Comparison of ENCODE assay signal across 24 cellular contexts in genomic region chr17:34377078-34377823, GRCh38. TPM values are rescaled to one million over a fixed set of nuclear protein-coding genes. Genes with fewer than 3 reads are reported as not detected.
A peak's percentile ranks its signal among the peaks of the same experiment; 100 is the strongest.
DNase-seq lines count a peak whose midpoint lies in the region; ATAC-seq, FAIRE-seq and TF ChIP-seq lines count a peak whose summit lies in the region.
"Had no signal": no experiment of that assay in that cellular context is flagged by ENCODE, and none has a peak within 500 bp of the region (broad histone marks: within the 10 kb centered on the region; RNA-seq: fewer than 3 reads in every experiment).

No MANE protein-coding gene starts in this region.

- 15% methylated on average over 3 of the region's 3 CpGs for WGBS in HepG2 (ENCODE audit: low lambda C conversion rate)

- POLR2A ChIA-PET in HepG2 (lab: Yijun Ruan, JAX) = no interaction called here

- DNase-seq in GM13977 (ENCODE audit: low spot score) (peak; percentile 27), GM19239 (ENCODE audit: insufficient read length, low spot score) (no peak), islet precursor cell (no peak), HepG2 (ENCODE audit: low spot score) (no peak), NK-92 (lab: John Stamatoyannopoulos, UW; ENCODE audit: unreplicated experiment) (no peak)
- DNase-seq in activated T-helper 1 cell treated with anti-CD3 and anti-CD28 coated beads, Interleukin-12 subunit alpha, Interleukin-12 subunit beta, Interleukin-2, Interleukin-4 antibody, amounts not matched to agents 30 ng/mL and 10 ng/mL and 1 ng/mL, durations not matched to agents 14 hours and 24 hours and 36 hours (ENCODE audit: low spot score) = no peak
- DNase-seq: activated naive CD8-positive, alpha-beta T cell treated with anti-CD3 and anti-CD28 coated beads, Interleukin-2, amount 10 ng/mL, durations not matched to agents 7 days and 5 days; EL; HFFc6; IMR-90; NCI-H146; stimulated activated CD4-positive, alpha-beta T cell treated with anti-CD3 and anti-CD28 coated beads, Interleukin-1b, Interleukin-23, amount 100 ng/mL, for 48 hours; SW 1271; trophoblast cell had no signal

- no peaks in the 10 kb centered on the region for H3K4me1 ChIP-seq in HepG2 (ENCODE audit: insufficient read depth, low read length)
- H3K4me1 ChIP-seq: neural progenitor cell, right atrium auricular region had no signal

- peak overlapping the region; percentile 35 for H3K4me3 Mint-ChIP-seq in activated T-helper 1 cell treated with anti-CD3 and anti-CD28 coated beads, Interleukin-12 subunit alpha, Interleukin-12 subunit beta, Interleukin-2, Interleukin-4 antibody, amounts not matched to agents 30 ng/mL and 10 ng/mL and 1 ng/mL, durations not matched to agents 14 hours and 24 hours and 36 hours
- H3K4me3 Mint-ChIP-seq: activated naive CD8-positive, alpha-beta T cell treated with anti-CD3 and anti-CD28 coated beads, Interleukin-2, amount 10 ng/mL, durations not matched to agents 7 days and 5 days; central memory CD8-positive, alpha-beta T cell; HFFc6; neural progenitor cell had no signal

- no peaks in the 10 kb centered on the region for H3K27me3 ChIP-seq in HepG2 (ENCODE audit: control insufficient read depth in 1 of 2, insufficient read depth in 2 of 2, low read length in 2 of 2)
- H3K27me3 ChIP-seq: neural progenitor cell, right atrium auricular region had no signal

- intact Hi-C loops in activated T-helper 1 cell treated with anti-CD3 and anti-CD28 coated beads, Interleukin-12 subunit alpha, Interleukin-12 subunit beta, Interleukin-2, Interleukin-4 antibody, amounts not matched to agents 30 ng/mL and 10 ng/mL and 1 ng/mL, durations not matched to agents 14 hours and 24 hours and 36 hours (cut with micrococcal nuclease) = loop anchor here (1.0 to 5.0 kb wide), 3 partner anchors 77 to 1855 kb away; no protein-coding TSS in a partner anchor
- intact Hi-C loops in HepG2 (cut with micrococcal nuclease; ENCODE audit: unreplicated experiment) = no loop called here

- no peaks in the 10 kb centered on the region for H3K9me3 ChIP-seq in HepG2 (ENCODE audit: low read length)
- H3K9me3 ChIP-seq: right atrium auricular region had no signal

- no peaks in the 10 kb centered on the region for H3K9me3 Mint-ChIP-seq in activated T-helper 1 cell treated with anti-CD3 and anti-CD28 coated beads, Interleukin-12 subunit alpha, Interleukin-12 subunit beta, Interleukin-2, Interleukin-4 antibody, amounts not matched to agents 30 ng/mL and 10 ng/mL and 1 ng/mL, durations not matched to agents 14 hours and 24 hours and 36 hours
- H3K9me3 Mint-ChIP-seq: activated naive CD8-positive, alpha-beta T cell treated with anti-CD3 and anti-CD28 coated beads, Interleukin-2, amount 10 ng/mL, durations not matched to agents 7 days and 5 days; central memory CD8-positive, alpha-beta T cell; HFFc6; neural progenitor cell had no signal

- ATAC-seq in HG03108 (IDR thresholded peaks at IDR 0.05; ENCODE audit: unreplicated experiment) (peak; percentile 47), HG03378 (IDR thresholded peaks at IDR 0.05; ENCODE audit: unreplicated experiment) (no peak), HepG2 (no peak)
- ATAC-seq: Panc1 had no signal

- CTCF ChIA-PET in HepG2 (lab: Yijun Ruan, JAX; ENCODE audit: low intra/inter-chr PET ratio, low total read pairs) = no interaction called here

- peaks cover 2% of the 10 kb centered on the region for H3K36me3 Mint-ChIP-seq in activated T-helper 1 cell treated with anti-CD3 and anti-CD28 coated beads, Interleukin-12 subunit alpha, Interleukin-12 subunit beta, Interleukin-2, Interleukin-4 antibody, amounts not matched to agents 30 ng/mL and 10 ng/mL and 1 ng/mL, durations not matched to agents 14 hours and 24 hours and 36 hours (ENCODE audit: low read depth)
- H3K36me3 Mint-ChIP-seq: activated naive CD8-positive, alpha-beta T cell treated with anti-CD3 and anti-CD28 coated beads, Interleukin-2, amount 10 ng/mL, durations not matched to agents 7 days and 5 days; neural progenitor cell had no signal

- peaks cover 60% of the 10 kb centered on the region for H3K4me1 Mint-ChIP-seq in activated T-helper 1 cell treated with anti-CD3 and anti-CD28 coated beads, Interleukin-12 subunit alpha, Interleukin-12 subunit beta, Interleukin-2, Interleukin-4 antibody, amounts not matched to agents 30 ng/mL and 10 ng/mL and 1 ng/mL, durations not matched to agents 14 hours and 24 hours and 36 hours (ENCODE audit: low read depth)
- H3K4me1 Mint-ChIP-seq: neural progenitor cell had no signal

- no TSS peak for BruUV-seq in HepG2 (replicated peaks; lab: Mats Ljungman, UMichigan)

- no peak overlapping the region for H3K4me2 ChIP-seq in HepG2 (ENCODE audit: low read depth, low read length)
- H3K4me2 ChIP-seq: neural progenitor cell had no signal

- H2AFZ ChIP-seq in HepG2 (ENCODE audit: low read length) = no peak overlapping the region
- H2AFZ ChIP-seq: neural progenitor cell had no signal

- in situ Hi-C loops in GM13977 (cut with MboI; ENCODE audit: low pct_unique_long_range_greater_than_20kb, low sequenced_read_pairs, unreplicated experiment) (no loop called here), HepG2 (cut with HindIII; ENCODE audit: extremely low pct_ligation_motif_present, low pct_unique_long_range_greater_than_20kb) (no loop called here)

- no peak overlapping the region for H3K4me3 ChIP-seq in HepG2 (replicated peaks in 1 of 3; ENCODE audit: insufficient read depth in 1 of 3, low read depth in 2 of 3, low read length in 3 of 3)
- H3K4me3 ChIP-seq: neural progenitor cell, right atrium auricular region had no signal

- no peak for TF ChIP-seq EP300 in HepG2 (IDR thresholded peaks at IDR 0.05; ENCODE audit: low read depth in 2 of 2, low read length in 2 of 2)
- TF ChIP-seq EP300 in HepG2 (CRISPR knock-in tag; IDR thresholded peaks at IDR 0.05; ENCODE audit: borderline replicate concordance) = no peak

- TF ChIP-seq CTCF in GM13977 (IDR thresholded peaks at IDR 0.05; ENCODE audit: extremely low read depth, insufficient read depth, missing control alignments) (no peak), HepG2 (CRISPR knock-in tag; IDR thresholded peaks at IDR 0.05) (no peak)

- H4K20me1 ChIP-seq in HepG2 (ENCODE audit: insufficient read depth, low read length) = no peaks in the 10 kb centered on the region

- no peak for TF ChIP-seq POLR2A in HepG2 (IDR thresholded peaks at IDR 0.05; ENCODE audit: insufficient read depth in 1 of 2, low read depth in 2 of 2, low read length in 2 of 2)

- no peak overlapping the region for H3K27ac ChIP-seq in HepG2 (ENCODE audit: extremely low read length, insufficient read depth, low read length)
- H3K27ac ChIP-seq: neural progenitor cell, right atrium auricular region had no signal

- no peak overlapping the region for H3K9ac ChIP-seq in HepG2 (ENCODE audit: insufficient read depth, low read depth, low read length)
- H3K9ac ChIP-seq: neural progenitor cell had no signal

- H3K27me3 Mint-ChIP-seq in activated T-helper 1 cell treated with anti-CD3 and anti-CD28 coated beads, Interleukin-12 subunit alpha, Interleukin-12 subunit beta, Interleukin-2, Interleukin-4 antibody, amounts not matched to agents 30 ng/mL and 10 ng/mL and 1 ng/mL, durations not matched to agents 14 hours and 24 hours and 36 hours (ENCODE audit: insufficient read depth) = peaks cover 18% of the 10 kb centered on the region

- peak overlapping the region; percentile 64 for H3K27ac Mint-ChIP-seq in activated T-helper 1 cell treated with anti-CD3 and anti-CD28 coated beads, Interleukin-12 subunit alpha, Interleukin-12 subunit beta, Interleukin-2, Interleukin-4 antibody, amounts not matched to agents 30 ng/mL and 10 ng/mL and 1 ng/mL, durations not matched to agents 14 hours and 24 hours and 36 hours
- H3K27ac Mint-ChIP-seq: activated naive CD8-positive, alpha-beta T cell treated with anti-CD3 and anti-CD28 coated beads, Interleukin-2, amount 10 ng/mL, durations not matched to agents 7 days and 5 days; HFFc6; neural progenitor cell had no signal

- FAIRE-seq in GM19239 (lab: Jason Lieb, UNC) (peak; percentile 80), HepG2 (lab: Jason Lieb, UNC) (no peak)
- FAIRE-seq: endothelial cell of umbilical vein, frontal cortex had no signal

- no peaks in the 10 kb centered on the region for H3K36me3 ChIP-seq in HepG2 (replicated peaks in 1 of 2; ENCODE audit: control insufficient read depth in 1 of 2, insufficient read depth in 2 of 2, low read length in 2 of 2)
- H3K36me3 ChIP-seq: neural progenitor cell, right atrium auricular region had no signal

- no peaks in the 10 kb centered on the region for H3K79me2 ChIP-seq in HepG2 (ENCODE audit: insufficient read depth, low read length)

- no peak for TF ChIP-seq RAD21 in HepG2 (CRISPR knock-in tag; IDR thresholded peaks at IDR 0.05)

RNA-seq across cellular contexts. Expression of gene CCL1, which starts 14.2 kb away (rescaled TPM):
- 264 and 266 TPM in 2 replicates for total RNA-seq in activated T-helper 1 cell treated with anti-CD3 and anti-CD28 coated beads, Interleukin-12 subunit alpha, Interleukin-12 subunit beta, Interleukin-2, Interleukin-4 antibody, amounts not matched to agents 30 ng/mL and 10 ng/mL and 1 ng/mL, durations not matched to agents 14 hours and 24 hours and 36 hours
- not detected in 2 replicates for total RNA-seq in HepG2 (2016; rRNA removed; fragmentation: Illumina TruSeq; extraction: Trizol)
- total RNA-seq in HepG2 (2016; cell fraction: cytosol; rRNA removed; fragmentation: Illumina TruSeq; extraction: Trizol; ENCODE audit: low read depth) = not detected in 2 replicates
- not detected in 2 replicates for total RNA-seq in HepG2 (2016; cell fraction: insoluble cytoplasmic fraction; rRNA removed; fragmentation: Illumina TruSeq; extraction: Trizol)
- not detected in 2 replicates for total RNA-seq in HepG2 (2016; cell fraction: membrane; rRNA removed; fragmentation: Illumina TruSeq; extraction: Trizol)
- total RNA-seq in HepG2 (2016; cell fraction: nucleus; rRNA removed; fragmentation: Illumina TruSeq; extraction: Trizol) = not detected in 2 replicates
- polyA plus RNA-seq in HepG2 (2011; rRNA removed) = not detected in 2 replicates
- polyA plus RNA-seq in HepG2 (2011; cell fraction: cytosol; rRNA removed) = not detected in 2 replicates
- polyA plus RNA-seq in HepG2 (2011; cell fraction: nucleus; rRNA removed) = not detected in 2 replicates
- not detected in 2 replicates for polyA plus RNA-seq in HepG2 (2012)
- polyA plus RNA-seq in HepG2 (2016; cell fraction: cytosol; fragmentation: Illumina TruSeq; extraction: Trizol; ENCODE audit: low read depth) = not detected in 2 replicates
- polyA plus RNA-seq in HepG2 (2016; cell fraction: insoluble cytoplasmic fraction; fragmentation: Illumina TruSeq; extraction: Trizol; ENCODE audit: low read depth) = not detected in 2 replicates
- not detected in 2 replicates for polyA plus RNA-seq in HepG2 (2016; cell fraction: membrane; fragmentation: Illumina TruSeq; extraction: Trizol; ENCODE audit: low read depth)
- not detected in 2 replicates for polyA plus RNA-seq in HepG2 (2016; cell fraction: nucleus; fragmentation: Illumina TruSeq; extraction: Trizol; ENCODE audit: insufficient read depth, low read depth)
- not detected in 2 replicates for polyA minus RNA-seq in HepG2 (2011; rRNA and poly(A)+ RNA removed; ENCODE audit: low replicate concordance)
- not detected in 2 replicates for polyA minus RNA-seq in HepG2 (2011; cell fraction: cytosol; rRNA and poly(A)+ RNA removed)
- not detected in 2 replicates for polyA minus RNA-seq in HepG2 (2011; cell fraction: nucleus; rRNA and poly(A)+ RNA removed)
- total RNA-seq: activated naive CD8-positive, alpha-beta T cell treated with anti-CD3 and anti-CD28 coated beads, Interleukin-2, amount 10 ng/mL, durations not matched to agents 7 days and 5 days; endothelial cell of umbilical vein; frontal cortex; IMR-90; lung microvascular endothelial cell; right atrium auricular region had no signal
- polyA plus RNA-seq: BJ, endothelial cell of umbilical vein, IMR-90 had no signal

RNA-seq across cellular contexts. Expression of gene CCL13, which starts 21.0 kb away (rescaled TPM):
- total RNA-seq in activated T-helper 1 cell treated with anti-CD3 and anti-CD28 coated beads, Interleukin-12 subunit alpha, Interleukin-12 subunit beta, Interleukin-2, Interleukin-4 antibody, amounts not matched to agents 30 ng/mL and 10 ng/mL and 1 ng/mL, durations not matched to agents 14 hours and 24 hours and 36 hours = not detected in 2 replicates
- total RNA-seq in HepG2 (2016; rRNA removed; fragmentation: Illumina TruSeq; extraction: Trizol) = not detected in 2 replicates
- total RNA-seq in HepG2 (2016; cell fraction: cytosol; rRNA removed; fragmentation: Illumina TruSeq; extraction: Trizol; ENCODE audit: low read depth) = not detected in 2 replicates
- total RNA-seq in HepG2 (2016; cell fraction: insoluble cytoplasmic fraction; rRNA removed; fragmentation: Illumina TruSeq; extraction: Trizol) = not detected in 2 replicates
- total RNA-seq in HepG2 (2016; cell fraction: membrane; rRNA removed; fragmentation: Illumina TruSeq; extraction: Trizol) = not detected in 2 replicates
- not detected in 2 replicates for total RNA-seq in HepG2 (2016; cell fraction: nucleus; rRNA removed; fragmentation: Illumina TruSeq; extraction: Trizol)
- polyA plus RNA-seq in HepG2 (2011; rRNA removed) = not detected in 2 replicates
- polyA plus RNA-seq in HepG2 (2011; cell fraction: cytosol; rRNA removed) = not detected in 2 replicates
- polyA plus RNA-seq in HepG2 (2011; cell fraction: nucleus; rRNA removed) = not detected in 2 replicates
- not detected in 2 replicates for polyA plus RNA-seq in HepG2 (2012)
- polyA plus RNA-seq in HepG2 (2016; cell fraction: cytosol; fragmentation: Illumina TruSeq; extraction: Trizol; ENCODE audit: low read depth) = not detected in 2 replicates
- polyA plus RNA-seq in HepG2 (2016; cell fraction: insoluble cytoplasmic fraction; fragmentation: Illumina TruSeq; extraction: Trizol; ENCODE audit: low read depth) = not detected in 2 replicates
- not detected in 2 replicates for polyA plus RNA-seq in HepG2 (2016; cell fraction: membrane; fragmentation: Illumina TruSeq; extraction: Trizol; ENCODE audit: low read depth)
- not detected in 2 replicates for polyA plus RNA-seq in HepG2 (2016; cell fraction: nucleus; fragmentation: Illumina TruSeq; extraction: Trizol; ENCODE audit: insufficient read depth, low read depth)
- polyA minus RNA-seq in HepG2 (2011; rRNA and poly(A)+ RNA removed; ENCODE audit: low replicate concordance) = not detected in 2 replicates
- not detected in 2 replicates for polyA minus RNA-seq in HepG2 (2011; cell fraction: cytosol; rRNA and poly(A)+ RNA removed)
- polyA minus RNA-seq in HepG2 (2011; cell fraction: nucleus; rRNA and poly(A)+ RNA removed) = not detected in 2 replicates
- total RNA-seq: activated naive CD8-positive, alpha-beta T cell treated with anti-CD3 and anti-CD28 coated beads, Interleukin-2, amount 10 ng/mL, durations not matched to agents 7 days and 5 days; endothelial cell of umbilical vein; HFFc6; lung microvascular endothelial cell had no signal
- polyA plus RNA-seq: endothelial cell of umbilical vein, IMR-90 had no signal

RNA-seq across cellular contexts. Expression of gene CCL8, which starts 58.0 kb away (rescaled TPM):
- not detected in 2 replicates for total RNA-seq in activated T-helper 1 cell treated with anti-CD3 and anti-CD28 coated beads, Interleukin-12 subunit alpha, Interleukin-12 subunit beta, Interleukin-2, Interleukin-4 antibody, amounts not matched to agents 30 ng/mL and 10 ng/mL and 1 ng/mL, durations not matched to agents 14 hours and 24 hours and 36 hours
- total RNA-seq in HepG2 (2016; rRNA removed; fragmentation: Illumina TruSeq; extraction: Trizol) = not detected in 2 replicates
- total RNA-seq in HepG2 (2016; cell fraction: cytosol; rRNA removed; fragmentation: Illumina TruSeq; extraction: Trizol; ENCODE audit: low read depth) = not detected in 2 replicates
- total RNA-seq in HepG2 (2016; cell fraction: insoluble cytoplasmic fraction; rRNA removed; fragmentation: Illumina TruSeq; extraction: Trizol) = not detected in 2 replicates
- not detected in 2 replicates for total RNA-seq in HepG2 (2016; cell fraction: membrane; rRNA removed; fragmentation: Illumina TruSeq; extraction: Trizol)
- total RNA-seq in HepG2 (2016; cell fraction: nucleus; rRNA removed; fragmentation: Illumina TruSeq; extraction: Trizol) = not detected in 2 replicates
- polyA plus RNA-seq in HepG2 (2011; rRNA removed) = not detected in 2 replicates
- not detected in 2 replicates for polyA plus RNA-seq in HepG2 (2011; cell fraction: cytosol; rRNA removed)
- not detected in 2 replicates for polyA plus RNA-seq in HepG2 (2011; cell fraction: nucleus; rRNA removed)
- not detected in 2 replicates for polyA plus RNA-seq in HepG2 (2012)
- not detected in 2 replicates for polyA plus RNA-seq in HepG2 (2016; cell fraction: cytosol; fragmentation: Illumina TruSeq; extraction: Trizol; ENCODE audit: low read depth)
- not detected in 2 replicates for polyA plus RNA-seq in HepG2 (2016; cell fraction: insoluble cytoplasmic fraction; fragmentation: Illumina TruSeq; extraction: Trizol; ENCODE audit: low read depth)
- polyA plus RNA-seq in HepG2 (2016; cell fraction: membrane; fragmentation: Illumina TruSeq; extraction: Trizol; ENCODE audit: low read depth) = not detected in 2 replicates
- not detected in 2 replicates for polyA plus RNA-seq in HepG2 (2016; cell fraction: nucleus; fragmentation: Illumina TruSeq; extraction: Trizol; ENCODE audit: insufficient read depth, low read depth)
- polyA minus RNA-seq in HepG2 (2011; rRNA and poly(A)+ RNA removed; ENCODE audit: low replicate concordance) = not detected in 2 replicates
- polyA minus RNA-seq in HepG2 (2011; cell fraction: cytosol; rRNA and poly(A)+ RNA removed) = not detected in 2 replicates
- polyA minus RNA-seq in HepG2 (2011; cell fraction: nucleus; rRNA and poly(A)+ RNA removed) = not detected in 2 replicates
- total RNA-seq: activated naive CD8-positive, alpha-beta T cell treated with anti-CD3 and anti-CD28 coated beads, Interleukin-2, amount 10 ng/mL, durations not matched to agents 7 days and 5 days; endothelial cell of umbilical vein; frontal cortex; HFFc6; IMR-90; lung microvascular endothelial cell had no signal
- polyA plus RNA-seq: endothelial cell of umbilical vein, IMR-90 had no signal

Comparison
In these comparisons a context has a peak if more than half of its experiments do, and no peak if none do; other contexts are left out.
1. RNA of gene CCL1, which starts 14.2 kb away (total RNA-seq): 264 to 266 TPM in activated T-helper 1 cell treated with anti-CD3 and anti-CD28 coated beads, Interleukin-12 subunit alpha, Interleukin-12 subunit beta, Interleukin-2, Interleukin-4 antibody, amounts not matched to agents 30 ng/mL and 10 ng/mL and 1 ng/mL, durations not matched to agents 14 hours and 24 hours and 36 hours; not detected in HepG2; every median in the first group is over 100 times any median in the second.